10 cellular contexts compared by ENCODE assay signal in the genomic region with DNA sequence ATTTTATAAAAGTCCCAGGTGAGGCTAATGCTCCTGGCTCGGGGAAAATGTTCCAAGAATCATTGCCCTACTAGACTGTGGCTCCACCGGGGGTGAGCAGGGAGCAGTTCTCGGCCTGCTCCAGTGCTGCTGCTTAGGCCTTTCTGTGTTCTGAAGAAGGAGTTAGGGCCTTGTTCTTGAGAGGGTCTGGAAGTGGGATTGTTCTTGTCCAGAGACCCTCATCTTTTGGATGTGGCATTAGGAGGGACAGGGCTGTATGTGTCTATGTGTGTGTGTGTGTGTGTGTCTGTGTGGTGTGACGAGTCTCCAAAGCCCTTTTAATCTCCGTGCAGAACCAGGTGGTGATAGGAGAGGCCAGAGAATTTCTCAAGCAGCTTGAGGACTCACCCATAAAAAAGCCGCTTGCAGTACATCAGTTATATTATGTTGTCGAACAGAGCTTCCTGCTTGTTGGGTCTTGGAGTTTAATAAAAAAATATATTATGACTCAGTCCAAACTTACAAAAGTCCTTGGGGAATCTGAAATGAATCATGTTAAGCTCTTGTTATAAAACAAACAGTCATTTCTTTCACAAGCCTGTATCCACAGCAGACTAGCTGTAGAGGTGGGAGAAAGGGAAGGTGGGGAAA.
DNase-seq lines count a peak whose midpoint lies in the region; ATAC-seq and TF ChIP-seq lines count a peak whose summit lies in the region.
"Had no signal": no experiment of that assay in that cellular context is flagged by ENCODE, and none has a peak within 500 bp of the region (broad histone marks: within the 10 kb centered on the region; RNA-seq: fewer than 3 reads in every experiment).

No MANE protein-coding gene starts in this region.

- peak overlapping the region in 5 of 11 experiments; percentile 16 to 60 (median 44); a peak in 8 of 22 replicates for H3K27ac ChIP-seq in BLaER1 treated with 17β-estradiol and CSF1 and Interleukin-3, amounts not matched to agents 10 nM and 100 nM
- H3K27ac ChIP-seq in osteoblast (ENCODE audit: low read depth, low read length), result peak overlapping the region; percentile 83

- H2AFZ ChIP-seq in osteoblast (ENCODE audit: low read length), result peak overlapping the region; percentile 31

- H3K9me3 Mint-ChIP-seq in T-helper 2 cell treated with Interferon-gamma antibody and Interleukin-4, amounts not matched to agents 5 μg/mL and 100 μg/mL, for 36 hours, result no peaks in the 10 kb centered on the region

- no peaks in the 10 kb centered on the region for H3K27me3 Mint-ChIP-seq in T-helper 2 cell treated with Interferon-gamma antibody and Interleukin-4, amounts not matched to agents 5 μg/mL and 100 μg/mL, for 36 hours (ENCODE audit: low read depth)

- H3K4me3 ChIP-seq in BLaER1 treated with 17β-estradiol and CSF1 and Interleukin-3, amounts not matched to agents 10 nM and 100 nM, result no peak overlapping the region
- H3K4me3 ChIP-seq in fibroblast of mammary gland (ENCODE audit: control insufficient read depth, low read depth, low read length), result no peak overlapping the region
- no peak overlapping the region for H3K4me3 ChIP-seq in osteoblast (ENCODE audit: insufficient read depth, low read length)
- H3K4me3 ChIP-seq in H7 (ENCODE audit: insufficient read depth, low read depth, low read length), result no peak overlapping the region

- H3K4me3 Mint-ChIP-seq in T-helper 2 cell treated with Interferon-gamma antibody and Interleukin-4, amounts not matched to agents 5 μg/mL and 100 μg/mL, for 36 hours, result no peak overlapping the region

- H3K36me3 Mint-ChIP-seq in T-helper 2 cell treated with Interferon-gamma antibody and Interleukin-4, amounts not matched to agents 5 μg/mL and 100 μg/mL, for 36 hours (ENCODE audit: low read depth), result no peaks in the 10 kb centered on the region

- peaks cover 26 to 67% (median 49%) of the 10 kb centered on the region in 10 experiments for H3K4me1 ChIP-seq in BLaER1 treated with 17β-estradiol and CSF1 and Interleukin-3, amounts not matched to agents 10 nM and 100 nM
- peaks cover 25% of the 10 kb centered on the region for H3K4me1 ChIP-seq in osteoblast (ENCODE audit: insufficient read depth, low read length)

- H3K4me2 ChIP-seq in BLaER1 treated with 17β-estradiol and CSF1 and Interleukin-3, amounts not matched to agents 10 nM and 100 nM, result peak overlapping the region in 10 of 11 experiments; percentile 1 to 66 (median 43); a peak in 15 of 22 replicates
- H3K4me2 ChIP-seq in osteoblast (ENCODE audit: insufficient read depth, low read length), result peak overlapping the region; percentile 52

- H3K36me3 ChIP-seq in BLaER1 treated with 17β-estradiol and CSF1 and Interleukin-3, amounts not matched to agents 10 nM and 100 nM, result no peaks in the 10 kb centered on the region
- H3K36me3 ChIP-seq in osteoblast (ENCODE audit: insufficient read depth, low read length) (no peaks in the 10 kb centered on the region), H7 (replicated peaks; ENCODE audit: control insufficient read depth, insufficient read depth, low read length) (no peaks in the 10 kb centered on the region)

- ATAC-seq in SK-N-SH treated with all-trans-retinoic acid at 6 μM for 48 hours, result peak; percentile 85

- H3K79me2 ChIP-seq in osteoblast (ENCODE audit: insufficient read depth, low read length), result no peaks in the 10 kb centered on the region

- H4K20me1 ChIP-seq in BLaER1 treated with 17β-estradiol and CSF1 and Interleukin-3, amounts not matched to agents 10 nM and 100 nM, result no peaks in the 10 kb centered on the region
- no peaks in the 10 kb centered on the region for H4K20me1 ChIP-seq in osteoblast (ENCODE audit: insufficient read depth, low read length)

- H3K9ac ChIP-seq in BLaER1 treated with 17β-estradiol and CSF1 and Interleukin-3, amounts not matched to agents 10 nM and 100 nM, result peak overlapping the region in 3 of 11 experiments; percentile 15 to 38 (median 27); a peak in 1 of 22 replicates

- H3K27ac Mint-ChIP-seq in T-helper 2 cell treated with Interferon-gamma antibody and Interleukin-4, amounts not matched to agents 5 μg/mL and 100 μg/mL, for 36 hours, result no peak overlapping the region

- H3K27me3 ChIP-seq in BLaER1 treated with 17β-estradiol and CSF1 and Interleukin-3, amounts not matched to agents 10 nM and 100 nM, result no peaks in the 10 kb centered on the region
- H3K27me3 ChIP-seq in osteoblast (ENCODE audit: insufficient read depth, low read length) (no peaks in the 10 kb centered on the region), H7 (ENCODE audit: control insufficient read depth, insufficient read depth, low read length) (no peaks in the 10 kb centered on the region)

- H3K4me1 Mint-ChIP-seq in T-helper 2 cell treated with Interferon-gamma antibody and Interleukin-4, amounts not matched to agents 5 μg/mL and 100 μg/mL, for 36 hours (ENCODE audit: low read depth), result no peaks in the 10 kb centered on the region

- TF ChIP-seq CTCF in fibroblast of mammary gland (conservative IDR thresholded peaks at IDR 0.05; ENCODE audit: control insufficient read depth, insufficient read depth, low read depth, low read length), result no peak
- no peak for TF ChIP-seq CTCF in osteoblast (IDR thresholded peaks at IDR 0.05; ENCODE audit: extremely low read depth, low read depth, low read length)

- H3K9me3 ChIP-seq in BLaER1 treated with 17β-estradiol and CSF1 and Interleukin-3, amounts not matched to agents 10 nM and 100 nM (replicated peaks in 1 of 11), result no peaks in the 10 kb centered on the region
- H3K9me3 ChIP-seq in osteoblast (ENCODE audit: low read depth, low read length), result no peaks in the 10 kb centered on the region

- DNase-seq in fibroblast of mammary gland (ENCODE audit: low read depth) (peak; percentile 98), osteoblast (ENCODE audit: insufficient read length, low spot score, missing footprints) (peak; percentile 92), H7 (no peak), globus pallidus (ENCODE audit: low spot score) (no peak)
- DNase-seq in T-helper 2 cell treated with Interferon-gamma antibody and Interleukin-4, amounts not matched to agents 5 μg/mL and 100 μg/mL, for 36 hours (ENCODE audit: low spot score), result no peak
- no peak for DNase-seq in NK-92 treated with Interleukin-12 subunit alpha and Interleukin-12 subunit beta, amount 100 ng/mL, for 24 hours (lab: John Stamatoyannopoulos, UW)
- DNase-seq: activated CD4-positive, alpha-beta T cell treated with anti-CD3 and anti-CD28 coated beads, Interleukin-2, amount 50 U/mL, for 4 hours; mesendoderm had no signal

TF ChIP-seq in SK-N-SH treated with all-trans-retinoic acid at 6 μM for 48 hours, 23 proteins besides CTCF, POLR2A, EP300 and RAD21 (continues in another document):
- TF ChIP-seq PPARA (CRISPR knock-in tag; IDR thresholded peaks at IDR 0.05; ENCODE audit: borderline replicate concordance) (no peak), CSDC2 (CRISPR knock-in tag; IDR thresholded peaks at IDR 0.05) (no peak), TCF4 (CRISPR knock-in tag; IDR thresholded peaks at IDR 0.05; ENCODE audit: borderline replicate concordance) (no peak), SNAI2 (CRISPR knock-in tag; IDR thresholded peaks at IDR 0.05) (no peak), ESRRG (CRISPR knock-in tag; IDR thresholded peaks at IDR 0.05) (no peak), ZC3H10 (CRISPR knock-in tag; IDR thresholded peaks at IDR 0.05) (no peak), ZNF8 (CRISPR knock-in tag; IDR thresholded peaks at IDR 0.05) (no peak), ZNF565 (CRISPR knock-in tag; conservative IDR thresholded peaks at IDR 0.05; ENCODE audit: low read depth) (no peak), TOX (CRISPR knock-in tag; IDR thresholded peaks at IDR 0.05; ENCODE audit: borderline replicate concordance) (no peak)
- TF ChIP-seq, protein P1, sequence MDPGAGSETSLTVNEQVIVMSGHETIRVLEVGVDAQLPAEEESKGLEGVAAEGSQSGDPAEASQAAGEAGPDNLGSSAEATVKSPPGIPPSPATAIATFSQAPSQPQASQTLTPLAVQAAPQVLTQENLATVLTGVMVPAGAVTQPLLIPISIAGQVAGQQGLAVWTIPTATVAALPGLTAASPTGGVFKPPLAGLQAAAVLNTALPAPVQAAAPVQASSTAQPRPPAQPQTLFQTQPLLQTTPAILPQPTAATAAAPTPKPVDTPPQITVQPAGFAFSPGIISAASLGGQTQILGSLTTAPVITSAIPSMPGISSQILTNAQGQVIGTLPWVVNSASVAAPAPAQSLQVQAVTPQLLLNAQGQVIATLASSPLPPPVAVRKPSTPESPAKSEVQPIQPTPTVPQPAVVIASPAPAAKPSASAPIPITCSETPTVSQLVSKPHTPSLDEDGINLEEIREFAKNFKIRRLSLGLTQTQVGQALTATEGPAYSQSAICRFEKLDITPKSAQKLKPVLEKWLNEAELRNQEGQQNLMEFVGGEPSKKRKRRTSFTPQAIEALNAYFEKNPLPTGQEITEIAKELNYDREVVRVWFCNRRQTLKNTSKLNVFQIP (CRISPR knock-in tag; IDR thresholded peaks at IDR 0.05; ENCODE audit: borderline replicate concordance, low read depth), result no peak
- TF ChIP-seq, protein P2, sequence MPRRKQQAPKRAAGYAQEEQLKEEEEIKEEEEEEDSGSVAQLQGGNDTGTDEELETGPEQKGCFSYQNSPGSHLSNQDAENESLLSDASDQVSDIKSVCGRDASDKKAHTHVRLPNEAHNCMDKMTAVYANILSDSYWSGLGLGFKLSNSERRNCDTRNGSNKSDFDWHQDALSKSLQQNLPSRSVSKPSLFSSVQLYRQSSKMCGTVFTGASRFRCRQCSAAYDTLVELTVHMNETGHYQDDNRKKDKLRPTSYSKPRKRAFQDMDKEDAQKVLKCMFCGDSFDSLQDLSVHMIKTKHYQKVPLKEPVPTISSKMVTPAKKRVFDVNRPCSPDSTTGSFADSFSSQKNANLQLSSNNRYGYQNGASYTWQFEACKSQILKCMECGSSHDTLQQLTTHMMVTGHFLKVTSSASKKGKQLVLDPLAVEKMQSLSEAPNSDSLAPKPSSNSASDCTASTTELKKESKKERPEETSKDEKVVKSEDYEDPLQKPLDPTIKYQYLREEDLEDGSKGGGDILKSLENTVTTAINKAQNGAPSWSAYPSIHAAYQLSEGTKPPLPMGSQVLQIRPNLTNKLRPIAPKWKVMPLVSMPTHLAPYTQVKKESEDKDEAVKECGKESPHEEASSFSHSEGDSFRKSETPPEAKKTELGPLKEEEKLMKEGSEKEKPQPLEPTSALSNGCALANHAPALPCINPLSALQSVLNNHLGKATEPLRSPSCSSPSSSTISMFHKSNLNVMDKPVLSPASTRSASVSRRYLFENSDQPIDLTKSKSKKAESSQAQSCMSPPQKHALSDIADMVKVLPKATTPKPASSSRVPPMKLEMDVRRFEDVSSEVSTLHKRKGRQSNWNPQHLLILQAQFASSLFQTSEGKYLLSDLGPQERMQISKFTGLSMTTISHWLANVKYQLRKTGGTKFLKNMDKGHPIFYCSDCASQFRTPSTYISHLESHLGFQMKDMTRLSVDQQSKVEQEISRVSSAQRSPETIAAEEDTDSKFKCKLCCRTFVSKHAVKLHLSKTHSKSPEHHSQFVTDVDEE (CRISPR knock-in tag; IDR thresholded peaks at IDR 0.05), result no peak

Comparison
In these comparisons a context has a peak if more than half of its experiments do, and no peak if none do; other contexts are left out.
1. DNase-seq: peak in fibroblast of mammary gland (single experiment) and osteoblast (single experiment); none in T-helper 2 cell treated with Interferon-gamma antibody and Interleukin-4, amounts not matched to agents 5 μg/mL and 100 μg/mL, for 36 hours (single experiment), NK-92 treated with Interleukin-12 subunit alpha and Interleukin-12 subunit beta, amount 100 ng/mL, for 24 hours (single experiment), H7 (single experiment) and globus pallidus (single experiment).